ENCODE assay signal across 8 cellular contexts in genomic region chr17:48830840-48831548, GRCh38. TPM values are rescaled to one million over a fixed set of nuclear protein-coding genes. Genes with fewer than 3 reads are reported as not detected.
A peak's percentile ranks its signal among the peaks of the same experiment; 100 is the strongest.
DNase-seq lines count a peak whose midpoint lies in the region; ATAC-seq lines count a peak whose summit lies in the region.

CALCOCO2 (plus strand) TSS chr17:48831035; CDS start chr17:48841708, 10,673 bp downstream.

- peak within 1 kb of the TSS; percentile 86 for H3K27ac ChIP-seq in BLaER1
- peak within 1 kb of the TSS; percentile 95 for H3K27ac ChIP-seq in cingulate gyrus (ENCODE audit: low read depth, low read length)

- peak; percentile 74 for DNase-seq in GM19240 (ENCODE audit: insufficient read length, low spot score)
- DNase-seq in NCI-H526 treated with DMSO at 0.1 percent for 48 hours (lab: John Stamatoyannopoulos, UW) = peak; percentile 76
- DNase-seq in activated CD4-positive, alpha-beta T cell treated with anti-CD3 and anti-CD28 coated beads for 48 hours = peak; percentile 93
- DNase-seq in left colon = peak; percentile 95 to 97
- peak; percentile 87 for DNase-seq in stimulated activated CD4-positive, alpha-beta T cell treated with anti-CD3 and anti-CD28 coated beads, Interleukin-1b, Interleukin-23, amount 100 ng/mL, for 48 hours

- H3K9ac ChIP-seq in BLaER1 = peak within 1 kb of the TSS; percentile 86

- peak within 1 kb of the TSS; percentile 77 for H3K4me2 ChIP-seq in BLaER1

- H3K36me3 ChIP-seq in BLaER1 = peaks cover 9% of the 10 kb centered on the region

- H3K27me3 ChIP-seq in BLaER1 = no peaks in the 10 kb centered on the region

- peak within 1 kb of the TSS; percentile 87 for H3K4me3 ChIP-seq in BLaER1

- peaks cover 39% of the 10 kb centered on the region; the same call in 1 of the 2 replicates for H4K20me1 ChIP-seq in BLaER1

- no peaks in the 10 kb centered on the region for H3K9me3 ChIP-seq in BLaER1

- H3K4me1 ChIP-seq in BLaER1 = peaks cover 61% of the 10 kb centered on the region

- ATAC-seq in HG03460 (IDR thresholded peaks at IDR 0.05; ENCODE audit: unreplicated experiment) = peak; percentile 65
- peak; percentile 96 for ATAC-seq in left colon

- intact Hi-C loops in left colon (cut with DNase I, micrococcal nuclease) = no loop called here

RNA-seq across cellular contexts. Expression of gene CALCOCO2, which starts in this region (rescaled TPM):
- total RNA-seq in left colon = 100 to 1,000 TPM; 208 to 215 TPM

Comparison
In these comparisons a context has a peak if more than half of its experiments do, and no peak if none do; other contexts are left out.
1. Peak in every context shown above with its lines: DNase-seq, ATAC-seq, H3K4me3 ChIP-seq and H3K27ac ChIP-seq.